ENCODE assay signal across 8 cellular contexts in genomic region chr6:149454405-149454848, GRCh38. TPM values are rescaled to one million over a fixed set of nuclear protein-coding genes. Genes with fewer than 3 reads are reported as not detected.
DNase-seq lines count a peak whose midpoint lies in the region; ATAC-seq and TF ChIP-seq lines count a peak whose summit lies in the region.

No MANE protein-coding gene starts in this region.

- H3K27ac ChIP-seq in caudate nucleus (ENCODE audit: low read depth, low read length) (peak overlapping the region; percentile 20), liver (ENCODE audit: low read depth in 1 of 2, low read length in 2 of 2) (peak overlapping the region; percentile 14 to 35), vagina (peak overlapping the region; percentile 50)

- peaks cover 14 to 32% (median 24%) of the 10 kb centered on the region in 4 donors for H3K4me1 ChIP-seq in liver (ENCODE audit: control insufficient read depth in 4 of 4, insufficient read depth in 4 of 4, low read length in 3 of 4)
- peaks cover 37% of the 10 kb centered on the region for H3K4me1 ChIP-seq in vagina

- TF ChIP-seq RAD21 in liver (IDR thresholded peaks at IDR 0.05), result peak; percentile 58 to 66

- no peak for TF ChIP-seq POLR2A in vagina (IDR thresholded peaks at IDR 0.05)

- 10% methylated on average over 15 of the region's 15 CpGs for WGBS in liver

- intact Hi-C loops in vagina (cut with DNase I), result no loop called here

- TF ChIP-seq CTCF in liver (IDR thresholded peaks at IDR 0.05; ENCODE audit: low read depth, low read length, missing input control) (no peak), vagina (IDR thresholded peaks at IDR 0.05) (no peak)

- H3K27me3 ChIP-seq in liver (ENCODE audit: control insufficient read depth in 4 of 4, insufficient read depth in 4 of 4, low read length in 3 of 4), result no peaks in the 10 kb centered on the region
- no peaks in the 10 kb centered on the region for H3K27me3 ChIP-seq in vagina

- peak; percentile 18 for DNase-seq in activated T-cell treated with anti-CD3 and anti-CD28 coated beads, Interleukin-2, amount 50 U/mL, for 1 hour
- no peak for DNase-seq in activated T-cell treated with anti-CD3 and anti-CD28 coated beads for 4 hours
- peak in 59 of 61 donors; percentile 25 to 87 (median 66) for DNase-seq in caudate nucleus (lab: John Stamatoyannopoulos, UW)
- peak in 1 of 2 donors; percentile 93 for DNase-seq in vagina (ENCODE audit: extremely low spot score in 2 of 2)
- DNase-seq in activated gamma-delta T cell (lab: John Stamatoyannopoulos, UW), result no peak

- no peak for ATAC-seq in GM19467 (IDR thresholded peaks at IDR 0.05; ENCODE audit: unreplicated experiment)
- no peak for ATAC-seq in HG02678 (IDR thresholded peaks at IDR 0.05; ENCODE audit: unreplicated experiment)

- H3K36me3 ChIP-seq in liver (ENCODE audit: control insufficient read depth in 4 of 4, insufficient read depth in 3 of 4, low read depth in 1 of 4, low read length in 3 of 4) (peaks cover 0 to 1% (median 0%) of the 10 kb centered on the region in 4 donors), vagina (no peaks in the 10 kb centered on the region)

- H3K9me3 ChIP-seq in liver (ENCODE audit: control insufficient read depth in 4 of 4, low read length in 3 of 4), result no peaks in the 10 kb centered on the region
- H3K9me3 ChIP-seq in vagina, result no peaks in the 10 kb centered on the region

- no peak overlapping the region for H3K9ac ChIP-seq in liver (ENCODE audit: low read depth in 1 of 2, low read length in 2 of 2)

- H3K4me3 ChIP-seq in liver (ENCODE audit: low read depth in 1 of 3, low read length in 3 of 3), result no peak overlapping the region
- H3K4me3 ChIP-seq in vagina, result no peak overlapping the region

TF ChIP-seq in liver, 16 proteins besides CTCF, POLR2A, EP300 and RAD21:
- TF ChIP-seq YY1 (IDR thresholded peaks at IDR 0.05), result peak; percentile 85
- peak; percentile 52 for TF ChIP-seq FOXA2 (IDR thresholded peaks at IDR 0.05)
- peak; percentile 72 for TF ChIP-seq MAX (IDR thresholded peaks at IDR 0.05)
- peak; percentile 82 to 94 for TF ChIP-seq HNF4A (conservative IDR thresholded peaks at IDR 0.05)
- peak; percentile 80 for TF ChIP-seq REST (IDR thresholded peaks at IDR 0.05)
- no peak for TF ChIP-seq ATF3 (IDR thresholded peaks at IDR 0.05)
- TF ChIP-seq NR2F2 (IDR thresholded peaks at IDR 0.05), result peak; percentile 99
- TF ChIP-seq FOXA1 (IDR thresholded peaks at IDR 0.05), result no peak
- TF ChIP-seq EGR1 (IDR thresholded peaks at IDR 0.05; ENCODE audit: low read depth in 2 of 2), result peak in 1 of 2 donors; percentile 44
- no peak for TF ChIP-seq TAF1 (conservative IDR thresholded peaks at IDR 0.05)
- peak; percentile 29 to 82 for TF ChIP-seq JUND (IDR thresholded peaks at IDR 0.05)
- TF ChIP-seq GABPA (IDR thresholded peaks at IDR 0.05 in 1 of 2, conservative IDR thresholded peaks at IDR 0.05 in 1 of 2), result no peak
- no peak for TF ChIP-seq HNF4G (IDR thresholded peaks at IDR 0.05)
- peak; percentile 90 for TF ChIP-seq SP1 (IDR thresholded peaks at IDR 0.05)
- peak; percentile 91 for TF ChIP-seq ZBTB33 (IDR thresholded peaks at IDR 0.05)
- TF ChIP-seq RXRA (IDR thresholded peaks at IDR 0.05), result peak; percentile 71 to 78

RNA-seq across cellular contexts. Expression of gene ZC3H12D, which starts 30.4 kb away (rescaled TPM):
- 1 to 10 TPM; 1.4 TPM for total RNA-seq in liver
- under 1 TPM; 0.07 to 0.27 TPM for polyA plus RNA-seq in liver
- total RNA-seq in vagina, result 2.2 TPM

RNA-seq across cellular contexts. Expression of gene SUMO4, which starts 54.4 kb away (rescaled TPM):
- total RNA-seq in liver, result 1 to 10 TPM in 1 of 2 donors, under 1 TPM in 1; 0.84 to 3.3 TPM
- polyA plus RNA-seq in liver, result under 1 TPM in 1 of 2 donors, not detected in 1; 0.83 TPM
- 3.9 TPM for total RNA-seq in vagina

Comparison
In these comparisons a context has a peak if more than half of its experiments do, and no peak if none do; other contexts are left out.
1. DNase-seq: peak in activated T-cell treated with anti-CD3 and anti-CD28 coated beads, Interleukin-2, amount 50 U/mL, for 1 hour (single experiment) and caudate nucleus (59 of 61); none in activated T-cell treated with anti-CD3 and anti-CD28 coated beads for 4 hours (single experiment) and activated gamma-delta T cell (single experiment).
2. Peak in every context shown above with its lines, with median percentiles within 50 percentile points of each other: H3K27ac ChIP-seq.